In the genomic region with DNA sequence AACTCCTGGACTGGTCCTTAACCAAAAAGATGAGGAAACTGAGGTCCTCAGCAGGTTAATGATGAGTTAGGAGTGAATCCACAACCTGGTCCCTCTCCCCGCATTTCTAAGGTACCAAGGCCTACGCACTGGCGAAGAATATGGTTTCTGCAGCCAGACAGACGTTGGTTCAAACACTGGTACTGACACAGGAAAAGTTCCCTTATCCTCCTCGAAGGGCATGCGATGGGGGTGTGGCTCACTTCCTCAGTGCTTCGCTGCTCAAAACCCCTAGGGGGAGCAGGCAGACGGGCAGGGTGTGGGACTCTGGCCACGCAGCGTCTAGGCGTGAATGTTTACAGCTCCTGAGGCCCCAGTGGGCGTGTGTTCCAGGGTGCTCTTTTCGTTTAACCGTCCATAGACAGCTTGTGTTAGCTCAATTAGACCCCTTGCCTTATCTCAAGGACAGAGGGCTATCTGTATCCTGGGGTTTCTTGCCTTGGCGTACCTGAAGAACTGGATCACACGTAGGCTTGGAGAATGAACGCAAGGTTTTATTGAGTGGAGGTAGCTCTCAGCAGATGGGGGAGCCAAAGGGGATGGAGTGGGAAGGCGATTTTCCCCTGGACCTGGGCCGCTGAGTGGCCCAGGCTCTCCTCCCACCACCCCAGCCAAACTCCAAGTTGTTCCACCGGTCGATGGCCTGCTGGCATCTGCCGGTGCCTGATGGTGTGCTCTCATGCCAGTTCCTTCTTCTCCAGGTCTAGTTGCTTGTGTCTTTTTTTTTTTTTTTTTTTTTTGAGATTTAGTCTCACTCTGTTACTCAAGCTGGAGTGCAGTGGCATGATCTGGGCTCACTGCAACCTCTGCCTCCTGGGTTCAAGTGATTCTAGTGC, we compare ENCODE assay signal across 8 cellular contexts. TPM values are rescaled to one million over a fixed set of nuclear protein-coding genes. Genes with fewer than 3 reads are reported as not detected.
DNase-seq lines count a peak whose midpoint lies in the region; ATAC-seq and TF ChIP-seq lines count a peak whose summit lies in the region.

No MANE protein-coding gene starts in this region.

- 41 to 61% (median 43%) methylated on average over 17 to 22 of the region's 22 CpGs for WGBS in stomach, 5 donors

- POLR2A ChIA-PET in naive thymus-derived CD8-positive, alpha-beta T cell (lab: Charles Lee): interaction anchor here (0.6 to 0.9 kb wide), 2 partner anchors 32 to 48 kb away, joined by 3 read pairs; a partner anchor contains a TSS

- H3K36me3 ChIP-seq in stomach: no peaks in the 10 kb centered on the region

- intact Hi-C loops in stomach (cut with DNase I; ENCODE audit: low total_unique reads): no loop called here

- no peaks in the 10 kb centered on the region for H3K9me3 Mint-ChIP-seq in effector memory CD8-positive, alpha-beta T cell
- no peaks in the 10 kb centered on the region for H3K9me3 Mint-ChIP-seq in naive thymus-derived CD8-positive, alpha-beta T cell

- H3K4me1 ChIP-seq in stomach: peaks cover 12 to 30% (median 17%) of the 10 kb centered on the region in 4 donors

- peak in 5 of 7 experiments; percentile 42 to 63 (median 61) for TF ChIP-seq CTCF in stomach (IDR thresholded peaks at IDR 0.05)

- no peaks in the 10 kb centered on the region for H3K27me3 ChIP-seq in stomach

- ATAC-seq in effector memory CD8-positive, alpha-beta T cell (replicated peaks): peak; percentile 100
- peak; percentile 100 for ATAC-seq in naive thymus-derived CD8-positive, alpha-beta T cell
- no peak for ATAC-seq in HG03457 (IDR thresholded peaks at IDR 0.05; ENCODE audit: unreplicated experiment)

- no peaks in the 10 kb centered on the region for H3K9me3 ChIP-seq in stomach

- H3K4me3 Mint-ChIP-seq in effector memory CD8-positive, alpha-beta T cell: no peak overlapping the region
- peak overlapping the region in 2 of 10 donors; percentile 5 to 14 for H3K4me3 Mint-ChIP-seq in naive thymus-derived CD8-positive, alpha-beta T cell

- H3K4me1 Mint-ChIP-seq in effector memory CD8-positive, alpha-beta T cell (ENCODE audit: low read depth in 2 of 2): peaks cover 11 to 14% of the 10 kb centered on the region in 2 donors
- H3K4me1 Mint-ChIP-seq in naive thymus-derived CD8-positive, alpha-beta T cell: peaks cover 13 to 43% (median 22%) of the 10 kb centered on the region in 4 donors

- no peak overlapping the region for H3K4me3 ChIP-seq in stomach

- TF ChIP-seq POLR2A in stomach (IDR thresholded peaks at IDR 0.05): no peak

- H3K27ac Mint-ChIP-seq in effector memory CD8-positive, alpha-beta T cell: no peak overlapping the region
- H3K27ac Mint-ChIP-seq in naive thymus-derived CD8-positive, alpha-beta T cell: peak overlapping the region in 1 of 10 donors; percentile 69

- peaks cover 2% of the 10 kb centered on the region for H3K36me3 Mint-ChIP-seq in effector memory CD8-positive, alpha-beta T cell (ENCODE audit: insufficient read depth)
- H3K36me3 Mint-ChIP-seq in naive thymus-derived CD8-positive, alpha-beta T cell: no peaks in the 10 kb centered on the region

- peaks cover 1 to 3% of the 10 kb centered on the region in 2 donors for H3K27me3 Mint-ChIP-seq in effector memory CD8-positive, alpha-beta T cell
- H3K27me3 Mint-ChIP-seq in naive thymus-derived CD8-positive, alpha-beta T cell: peaks cover 0 to under 1% (median 0%) of the 10 kb centered on the region in 5 donors

- DNase-seq in EL (peak; percentile 48), HCEC 1CT (peak; percentile 76), NCI-H526 (lab: John Stamatoyannopoulos, UW) (peak; percentile 38 to 85), stomach (peak; percentile 73)
- DNase-seq in activated CD4-positive, alpha-beta T cell treated with anti-CD3 and anti-CD28 coated beads, Interleukin-2, amount 50 U/mL, for 4 hours: peak; percentile 73 to 74
- peak; percentile 65 to 72 (median 67) for DNase-seq in effector memory CD8-positive, alpha-beta T cell
- peak; percentile 52 to 83 (median 68) for DNase-seq in naive thymus-derived CD8-positive, alpha-beta T cell

- TF ChIP-seq EP300 in stomach (IDR thresholded peaks at IDR 0.05): no peak

- H3K27ac ChIP-seq in stomach: no peak overlapping the region

RNA-seq across cellular contexts. Expression of a gene that starts 31.8 kb away (rescaled TPM):
- 10 to 100 TPM; 53.8 to 56.7 TPM for total RNA-seq in naive thymus-derived CD8-positive, alpha-beta T cell
- polyA plus RNA-seq in naive thymus-derived CD8-positive, alpha-beta T cell: 10 to 100 TPM; 29.1 to 31.9 (median 29.4) TPM
- total RNA-seq in stomach: 10 to 100 TPM; 13.9 to 26.8 (median 21.7) TPM
- 10 to 100 TPM; 10.8 to 15.3 (median 13.8) TPM for polyA plus RNA-seq in stomach
